ENCODE assay signal across 25 cellular contexts in genomic region chr1:241607497-241607896, GRCh38. TPM values are rescaled to one million over a fixed set of nuclear protein-coding genes. Genes with fewer than 3 reads are reported as not detected.
DNase-seq lines count a peak whose midpoint lies in the region; ATAC-seq, FAIRE-seq and TF ChIP-seq lines count a peak whose summit lies in the region.
"Had no signal": no experiment of that assay in that cellular context is flagged by ENCODE, and none has a peak within 500 bp of the region (broad histone marks: within the 10 kb centered on the region; RNA-seq: fewer than 3 reads in every experiment).

No MANE protein-coding gene starts in this region.

- no peaks in the 10 kb centered on the region for H3K9me1 ChIP-seq in K562 (ENCODE audit: control insufficient read depth, insufficient read depth, low read length)

- ATAC-seq in PC-3 (no peak), K562 (no peak), memory B cell (ENCODE audit: low read depth) (no peak)

- DNase-seq in CD14-positive monocyte (ENCODE audit: low spot score): no peak
- DNase-seq in PC-3: no peak
- DNase-seq in K562 (ENCODE audit: extremely low read depth in 1 of 4, low spot score in 3 of 4): no peak
- DNase-seq in memory B cell (ENCODE audit: low spot score in 2 of 2): no peak
- DNase-seq in tibial artery: no peak
- DNase-seq in activated T-cell treated with anti-CD3 and anti-CD28 coated beads, Interleukin-2, amount 50 U/mL, for 24 hours: no peak
- DNase-seq in EL: no peak
- no peak for DNase-seq in activated effector memory CD4-positive, alpha-beta T cell treated with Interleukin-2 at 50 U/mL for 16 hours
- DNase-seq: BE2C, COR-L47, DMS53, Kasumi-1, NCI-H1105 treated with DMSO at 0.1 percent for 48 hours, NCI-H146, NCI-H1930, NCI-H446, NCI-H524 treated with DMSO at 0.1 percent for 48 hours, NCI-H774, SIG-M5 had no signal

- FAIRE-seq in K562 (lab: Jason Lieb, UNC): no peak
- FAIRE-seq: G401.6, H54 had no signal

- H3K4me1 ChIP-seq in PC-3 (ENCODE audit: insufficient read depth, low read length): peaks cover 96% of the 10 kb centered on the region
- peaks cover 7 to 24% of the 10 kb centered on the region in 2 experiments for H3K4me1 ChIP-seq in K562 (replicated peaks in 1 of 2; ENCODE audit: control insufficient read depth in 2 of 2, insufficient read depth in 2 of 2, low read length in 2 of 2)
- peaks cover 0 to 19% (median 10%) of the 10 kb centered on the region in 4 donors for H3K4me1 ChIP-seq in tibial artery
- H3K4me1 ChIP-seq: BE2C had no signal

- peaks cover 25% of the 10 kb centered on the region for H3K4me1 Mint-ChIP-seq in CD14-positive monocyte
- peaks cover 20% of the 10 kb centered on the region for H3K4me1 Mint-ChIP-seq in memory B cell
- H3K4me1 Mint-ChIP-seq in activated T-cell treated with anti-CD3 and anti-CD28 coated beads, Interleukin-2, amount 50 U/mL, for 24 hours (ENCODE audit: low read depth): peaks cover 9% of the 10 kb centered on the region

- H3K9me3 ChIP-seq in PC-3 (ENCODE audit: low read length) (no peaks in the 10 kb centered on the region), K562 (replicated peaks; ENCODE audit: control insufficient read depth, insufficient read depth, low read depth, low read length) (no peaks in the 10 kb centered on the region), tibial artery (no peaks in the 10 kb centered on the region)
- H3K9me3 ChIP-seq: BE2C had no signal

- TF ChIP-seq POLR2A in K562 (conservative IDR thresholded peaks at IDR 0.05): no peak

- intact Hi-C loops in CD14-positive monocyte (cut with micrococcal nuclease) (no loop called here), PC-3 (cut with micrococcal nuclease) (no loop called here), K562 (cut with micrococcal nuclease) (no loop called here), tibial artery (cut with DNase I; ENCODE audit: low total_unique reads) (no loop called here)

- in situ Hi-C loops in K562 (cut with MboI): loop anchor here (25.0 kb wide), 1 partner anchor 380 kb away; the partner anchor contains the start of gene MAP1LC3C

- BruUV-seq in PC-3 (replicated peaks; lab: Mats Ljungman, UMichigan): no TSS peak
- BruUV-seq in K562 (replicated peaks; lab: Mats Ljungman, UMichigan): no TSS peak

- H3K27ac ChIP-seq in PC-3 (ENCODE audit: low read length): peak overlapping the region; percentile 88
- no peak overlapping the region for H3K27ac ChIP-seq in K562 (ENCODE audit: extremely low read depth, low read depth, low read length)
- H3K27ac ChIP-seq in tibial artery: no peak overlapping the region
- H3K27ac ChIP-seq: SK-N-MC had no signal

- H3K4me3 ChIP-seq in PC-3 (ENCODE audit: low read length) (no peak overlapping the region), K562 (no peak overlapping the region), tibial artery (no peak overlapping the region)
- H3K4me3 ChIP-seq: SK-N-MC had no signal

- H3F3A ChIP-seq in PC-3 (ENCODE audit: low read length, unreplicated experiment): peaks cover 9% of the 10 kb centered on the region

- H3K4me2 ChIP-seq in PC-3 (ENCODE audit: low read length): peak overlapping the region; percentile 71
- H3K4me2 ChIP-seq in K562 (ENCODE audit: insufficient read depth, low read length): no peak overlapping the region

- H3K36me3 Mint-ChIP-seq in CD14-positive monocyte (peaks cover 20 to 24% of the 10 kb centered on the region in 2 donors), memory B cell (peaks cover 21% of the 10 kb centered on the region)
- H3K36me3 Mint-ChIP-seq in activated T-cell treated with anti-CD3 and anti-CD28 coated beads, Interleukin-2, amount 50 U/mL, for 24 hours (ENCODE audit: low read depth): no peaks in the 10 kb centered on the region

- no peak overlapping the region for H3K4me3 Mint-ChIP-seq in CD14-positive monocyte
- H3K4me3 Mint-ChIP-seq in memory B cell: no peak overlapping the region
- H3K4me3 Mint-ChIP-seq in activated T-cell treated with anti-CD3 and anti-CD28 coated beads, Interleukin-2, amount 50 U/mL, for 24 hours: no peak overlapping the region

- H3K27ac Mint-ChIP-seq in CD14-positive monocyte (peak overlapping the region; percentile 2 to 78 (median 59)), memory B cell (peak overlapping the region; percentile 73)
- H3K27ac Mint-ChIP-seq in activated T-cell treated with anti-CD3 and anti-CD28 coated beads, Interleukin-2, amount 50 U/mL, for 24 hours: no peak overlapping the region

- POLR2A ChIA-PET in PC-3 (lab: Charles Lee; ENCODE audit: unreplicated experiment): no interaction called here
- POLR2A ChIA-PET in K562 (lab: Yijun Ruan, JAX): interaction anchor here (0.6 to 0.7 kb wide), 2 partner anchors 69 to 393 kb away, joined by 3 read pairs; no protein-coding TSS in a partner anchor

- CTCF ChIA-PET in PC-3 (lab: Charles Lee) (no interaction called here), K562 (lab: Yijun Ruan, JAX; ENCODE audit: low intra/inter-chr PET ratio) (no interaction called here)

- peak overlapping the region; percentile 68 for H3K9ac ChIP-seq in PC-3 (ENCODE audit: low read length)
- no peak overlapping the region for H3K9ac ChIP-seq in K562 (ENCODE audit: insufficient read depth in 1 of 2, low read depth in 2 of 2, low read length in 2 of 2)

- TF ChIP-seq EP300 in K562 (IDR thresholded peaks at IDR 0.05; ENCODE audit: low read length): no peak

- H3K27me3 ChIP-seq in PC-3 (ENCODE audit: low read length) (no peaks in the 10 kb centered on the region), K562 (ENCODE audit: control insufficient read depth in 2 of 2, insufficient read depth in 2 of 2, low read length in 2 of 2) (no peaks in the 10 kb centered on the region), tibial artery (no peaks in the 10 kb centered on the region)
- H3K27me3 ChIP-seq: BE2C had no signal

- H3K27me3 Mint-ChIP-seq in CD14-positive monocyte (ENCODE audit: low read depth in 3 of 3) (peaks cover 0 to 2% (median 0%) of the 10 kb centered on the region in 3 donors), memory B cell (no peaks in the 10 kb centered on the region)
- no peaks in the 10 kb centered on the region for H3K27me3 Mint-ChIP-seq in activated T-cell treated with anti-CD3 and anti-CD28 coated beads, Interleukin-2, amount 50 U/mL, for 24 hours

- H3K79me2 ChIP-seq in PC-3 (ENCODE audit: low read length) (no peaks in the 10 kb centered on the region), K562 (ENCODE audit: control insufficient read depth, insufficient read depth, low read length) (no peaks in the 10 kb centered on the region)

- H3K9me3 Mint-ChIP-seq in CD14-positive monocyte (no peaks in the 10 kb centered on the region), memory B cell (no peaks in the 10 kb centered on the region)
- H3K9me3 Mint-ChIP-seq in activated T-cell treated with anti-CD3 and anti-CD28 coated beads, Interleukin-2, amount 50 U/mL, for 24 hours: no peaks in the 10 kb centered on the region

- H3K36me3 ChIP-seq in PC-3 (ENCODE audit: low read depth, low read length) (no peaks in the 10 kb centered on the region), K562 (ENCODE audit: control insufficient read depth, insufficient read depth, low read length) (no peaks in the 10 kb centered on the region; the same call in 2 of the 3 replicates), tibial artery (no peaks in the 10 kb centered on the region)
- H3K36me3 ChIP-seq: BE2C had no signal

- H3K9me2 ChIP-seq in PC-3 (replicated peaks; ENCODE audit: low read length): no peaks in the 10 kb centered on the region

- no peaks in the 10 kb centered on the region for H4K20me1 ChIP-seq in PC-3 (ENCODE audit: low read length)
- H4K20me1 ChIP-seq in K562 (replicated peaks; ENCODE audit: control insufficient read depth, insufficient read depth, low read length): no peaks in the 10 kb centered on the region

- TF ChIP-seq CTCF in CD14-positive monocyte (IDR thresholded peaks at IDR 0.05) (no peak), PC-3 (conservative IDR thresholded peaks at IDR 0.05; ENCODE audit: low read depth, low read length) (no peak), K562 (IDR thresholded peaks at IDR 0.05 in 2 of 3, conservative IDR thresholded peaks at IDR 0.05 in 1 of 3; ENCODE audit: insufficient read depth in 2 of 3, low read depth in 1 of 3, low read length in 3 of 3) (no peak), tibial artery (IDR thresholded peaks at IDR 0.05) (no peak)

- no peak for TF ChIP-seq RAD21 in K562 (CRISPR knock-in tag; conservative IDR thresholded peaks at IDR 0.05 in 1 of 2, IDR thresholded peaks at IDR 0.05 in 1 of 2)

- H2AFZ ChIP-seq in PC-3 (ENCODE audit: low read length) (no peak overlapping the region), K562 (ENCODE audit: low read depth, low read length) (no peak overlapping the region)

RNA-seq across cellular contexts. Expression of gene CHML, which starts 32.7 kb away (rescaled TPM):
- polyA plus RNA-seq in CD14-positive monocyte: 1 to 10 TPM; 3.4 TPM
- total RNA-seq in PC-3 (2014; rRNA removed): 54.5 and 68.6 TPM in 2 replicates
- 25.6 and 109 TPM in 2 replicates for total RNA-seq in K562 (2011; cell fraction: chromatin; rRNA removed; ENCODE audit: low replicate concordance)
- 14.0 and 21.6 TPM in 2 replicates for total RNA-seq in K562 (2011; cell fraction: nucleolus; rRNA removed)
- 40.7 and 66.0 TPM in 2 replicates for total RNA-seq in K562 (2011; cell fraction: nucleoplasm; rRNA removed)
- total RNA-seq in K562 (2014; rRNA removed): 48.5 and 54.5 TPM in 2 replicates
- total RNA-seq in K562 (2014; rRNA removed; fragmentation: Illumina TruSeq; extraction: Trizol): 88.3 and 95.1 TPM in 2 replicates
- total RNA-seq in K562 (2015; rRNA removed; fragmentation: Illumina TruSeq; extraction: Trizol): 57.4 and 63.9 TPM in 2 replicates
- total RNA-seq in K562 (2021): 77.4 and 84.2 TPM in 2 replicates
- 65.1 and 75.1 TPM in 2 replicates for polyA plus RNA-seq in K562 (2011; rRNA removed)
- 30.2 and 34.3 TPM in 2 replicates for polyA plus RNA-seq in K562 (2011; cell fraction: cytosol; rRNA removed)
- 43.7 and 65.6 TPM in 2 replicates for polyA plus RNA-seq in K562 (2011; cell fraction: nucleus; rRNA removed)
- polyA plus RNA-seq in K562 (2012): 29.8 and 31.0 TPM in 2 replicates
- polyA plus RNA-seq in K562 (2014; fragmentation: Illumina TruSeq; extraction: Trizol): 51.0 and 62.8 TPM in 2 replicates
- 10 to 100 TPM; 13.0 to 15.9 TPM for polyA plus RNA-seq in K562 (2014; fragmentation: Nextera tagmentation; extraction: Ambion mirVana)
- polyA plus RNA-seq in K562 (2014; rRNA removed): 35.1 and 35.8 TPM in 2 replicates
- 171 and 184 TPM in 2 replicates for polyA minus RNA-seq in K562 (2011; rRNA and poly(A)+ RNA removed)
- 58.6 and 74.0 TPM in 2 replicates for polyA minus RNA-seq in K562 (2011; cell fraction: cytosol; rRNA and poly(A)+ RNA removed)
- 45.9 and 102 TPM in 2 replicates for polyA minus RNA-seq in K562 (2011; cell fraction: nucleus; rRNA and poly(A)+ RNA removed)

RNA-seq across cellular contexts. Expression of gene OPN3, which starts 32.7 kb away (rescaled TPM):
- 10 to 100 TPM; 55.2 to 56.1 TPM for polyA plus RNA-seq in CD14-positive monocyte
- 44.8 and 45.5 TPM in 2 replicates for total RNA-seq in PC-3 (2014; rRNA removed)
- 8.9 and 19.2 TPM in 2 replicates for total RNA-seq in K562 (2011; cell fraction: chromatin; rRNA removed; ENCODE audit: low replicate concordance)
- total RNA-seq in K562 (2011; cell fraction: nucleolus; rRNA removed): 13.0 and 15.4 TPM in 2 replicates
- total RNA-seq in K562 (2011; cell fraction: nucleoplasm; rRNA removed): 25.2 and 40.2 TPM in 2 replicates
- 19.3 and 24.3 TPM in 2 replicates for total RNA-seq in K562 (2014; rRNA removed)
- total RNA-seq in K562 (2014; rRNA removed; fragmentation: Illumina TruSeq; extraction: Trizol): 20.2 and 21.2 TPM in 2 replicates
- total RNA-seq in K562 (2015; rRNA removed; fragmentation: Illumina TruSeq; extraction: Trizol): 17.0 and 17.7 TPM in 2 replicates
- 16.4 and 18.1 TPM in 2 replicates for total RNA-seq in K562 (2021)
- polyA plus RNA-seq in K562 (2011; rRNA removed): 34.6 and 35.8 TPM in 2 replicates
- 20.1 and 32.3 TPM in 2 replicates for polyA plus RNA-seq in K562 (2011; cell fraction: cytosol; rRNA removed)
- polyA plus RNA-seq in K562 (2011; cell fraction: nucleus; rRNA removed): 6.9 and 13.9 TPM in 2 replicates
- polyA plus RNA-seq in K562 (2012): 12.9 and 16.2 TPM in 2 replicates
- 18.1 and 22.1 TPM in 2 replicates for polyA plus RNA-seq in K562 (2014; fragmentation: Illumina TruSeq; extraction: Trizol)
- 1 to 10 TPM; 4.2 to 6.3 TPM for polyA plus RNA-seq in K562 (2014; fragmentation: Nextera tagmentation; extraction: Ambion mirVana)
- polyA plus RNA-seq in K562 (2014; rRNA removed): 11.6 and 19.6 TPM in 2 replicates
- 35.7 and 47.7 TPM in 2 replicates for polyA minus RNA-seq in K562 (2011; rRNA and poly(A)+ RNA removed)
- 13.3 and 26.9 TPM in 2 replicates for polyA minus RNA-seq in K562 (2011; cell fraction: cytosol; rRNA and poly(A)+ RNA removed)
- polyA minus RNA-seq in K562 (2011; cell fraction: nucleus; rRNA and poly(A)+ RNA removed): 6.7 and 10.4 TPM in 2 replicates

RNA-seq across cellular contexts. Expression of gene WDR64, which starts 44.6 kb away (rescaled TPM):
- polyA plus RNA-seq in CD14-positive monocyte (not detected), K562 (2011; rRNA removed) (not detected in 2 replicates), K562 (2014; fragmentation: Illumina TruSeq; extraction: Trizol) (0.06 and 0.08 TPM in 2 replicates), K562 (2014; fragmentation: Nextera tagmentation; extraction: Ambion mirVana) (under 1 TPM; 0.17 to 0.21 TPM), K562 (2014; rRNA removed) (not detected in 2 replicates)
- total RNA-seq in PC-3 (2014; rRNA removed) (not detected in 2 replicates), K562 (2014; rRNA removed) (not detected in 2 replicates), K562 (2014; rRNA removed; fragmentation: Illumina TruSeq; extraction: Trizol) (0.06 and 0.29 TPM in 2 replicates), K562 (2015; rRNA removed; fragmentation: Illumina TruSeq; extraction: Trizol) (not detected in 2 replicates), K562 (2021) (not detected in 2 replicates)
- total RNA-seq in K562 (2011; cell fraction: chromatin; rRNA removed; ENCODE audit: low replicate concordance): 0.40 TPM in 1 of 2 replicates, not detected in the other
- total RNA-seq in K562 (2011; cell fraction: nucleolus; rRNA removed): not detected in 2 replicates
- not detected in 2 replicates for total RNA-seq in K562 (2011; cell fraction: nucleoplasm; rRNA removed)
- not detected in 2 replicates for polyA plus RNA-seq in K562 (2011; cell fraction: cytosol; rRNA removed)
- 0.04 TPM in 1 of 2 replicates, not detected in the other for polyA plus RNA-seq in K562 (2011; cell fraction: nucleus; rRNA removed)
- polyA plus RNA-seq in K562 (2012): 0.07 and 0.25 TPM in 2 replicates
- not detected in 2 replicates for polyA minus RNA-seq in K562 (2011; rRNA and poly(A)+ RNA removed)
- not detected in 2 replicates for polyA minus RNA-seq in K562 (2011; cell fraction: cytosol; rRNA and poly(A)+ RNA removed)
- polyA minus RNA-seq in K562 (2011; cell fraction: nucleus; rRNA and poly(A)+ RNA removed): not detected in 2 replicates
- total RNA-seq: Daoy, HT-29, M059J had no signal
